In the genomic region with DNA sequence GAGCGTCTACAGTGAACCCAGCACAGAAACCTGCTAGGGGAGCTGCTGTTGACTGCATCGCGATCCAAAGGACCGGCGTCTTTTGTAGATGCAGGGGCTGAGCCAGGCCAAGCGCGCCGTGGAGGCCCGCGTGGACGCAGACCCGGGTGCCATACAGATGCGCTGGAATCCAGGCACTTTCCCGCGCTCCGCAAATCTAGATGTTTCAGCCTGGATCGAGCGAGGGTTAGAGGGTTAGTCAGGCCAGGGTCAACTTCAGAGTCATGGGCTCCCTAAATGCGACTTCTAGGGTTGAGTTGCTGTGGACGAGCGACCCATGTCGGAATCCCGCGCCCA, we compare ENCODE assay signal across 11 cellular contexts. TPM values are rescaled to one million over a fixed set of nuclear protein-coding genes. Genes with fewer than 3 reads are reported as not detected.
DNase-seq lines count a peak whose midpoint lies in the region; ATAC-seq and TF ChIP-seq lines count a peak whose summit lies in the region.
"Had no signal": no experiment of that assay in that cellular context is flagged by ENCODE, and none has a peak within 500 bp of the region (broad histone marks: within the 10 kb centered on the region; RNA-seq: fewer than 3 reads in every experiment).

No MANE protein-coding gene starts in this region.

- H3K9ac ChIP-seq in HUES64 (ENCODE audit: low read depth, low read length) (no peak overlapping the region), neuronal stem cell (ENCODE audit: low read depth, low read length, poor library complexity) (peak overlapping the region; percentile 65)

- H3K27me3 ChIP-seq in A673 (replicated peaks; ENCODE audit: insufficient read depth, low read depth, low read length, poor library complexity) (peaks cover 6% of the 10 kb centered on the region), HUES64 (ENCODE audit: insufficient read depth, low read length) (peaks cover 27% of the 10 kb centered on the region), neuronal stem cell (ENCODE audit: control insufficient read depth in 3 of 3, insufficient read depth in 3 of 3, low read depth in 1 of 3, low read length in 3 of 3) (peaks cover 6 to 42% (median 38%) of the 10 kb centered on the region in 3 experiments), WERI-Rb-1 (ENCODE audit: insufficient read depth, low read depth, severe bottlenecking) (no peaks in the 10 kb centered on the region)
- H3K27me3 ChIP-seq in effector memory CD4-positive, alpha-beta T cell (replicated peaks; ENCODE audit: control insufficient read depth, insufficient read depth, low read length, poor library complexity, severe bottlenecking): no peaks in the 10 kb centered on the region

- H3K9me3 ChIP-seq in A673 (ENCODE audit: low read depth, low read length, poor library complexity, severe bottlenecking) (no peaks in the 10 kb centered on the region), HUES64 (ENCODE audit: insufficient read depth, low read depth, low read length) (no peaks in the 10 kb centered on the region), neuronal stem cell (replicated peaks in 1 of 2; ENCODE audit: control insufficient read depth in 2 of 2, insufficient read depth in 1 of 2, low read depth in 1 of 2, low read length in 2 of 2) (no peaks in the 10 kb centered on the region), WERI-Rb-1 (ENCODE audit: severe bottlenecking) (no peaks in the 10 kb centered on the region)
- H3K9me3 ChIP-seq in effector memory CD4-positive, alpha-beta T cell (ENCODE audit: control insufficient read depth, low read length): no peaks in the 10 kb centered on the region

- intact Hi-C loops in A673 (cut with micrococcal nuclease; ENCODE audit: unreplicated experiment): no loop called here

- H3K4me2 ChIP-seq in neuronal stem cell (ENCODE audit: insufficient read depth, low read length, poor library complexity, severe bottlenecking): peak overlapping the region; percentile 97

- POLR2A ChIA-PET in A673 (lab: Charles Lee; ENCODE audit: low non-redundant PET) (no interaction called here), RWPE1 (lab: Yijun Ruan, JAX; ENCODE audit: low non-redundant PET) (no interaction called here), HEK293T (lab: Yijun Ruan, JAX) (no interaction called here)

- CTCF ChIA-PET in A673 (lab: Charles Lee) (no interaction called here), RWPE1 (lab: Yijun Ruan, JAX) (interaction anchor here (0.5 to 1.9 kb wide), 4 partner anchors 10 to 74 kb away, joined by 3 to 7 read pairs (median 4); no protein-coding TSS in a partner anchor), HEK293T (lab: Yijun Ruan, JAX) (interaction anchor here (0.6 to 3.8 kb wide), 2 partner anchors 12 to 1568 kb away, joined by 3 to 17 read pairs; no protein-coding TSS in a partner anchor)

- H2AK5ac ChIP-seq in neuronal stem cell (ENCODE audit: low read depth, low read length): peak overlapping the region; percentile 48

- no peak overlapping the region for H3K14ac ChIP-seq in neuronal stem cell (ENCODE audit: low read length)

- no peak overlapping the region for H2BK5ac ChIP-seq in neuronal stem cell (ENCODE audit: low read length)

- no peak overlapping the region for H4K91ac ChIP-seq in neuronal stem cell (ENCODE audit: low read depth, low read length, poor library complexity)

- DNase-seq in A673 (ENCODE audit: low spot score) (no peak), neuronal stem cell (ENCODE audit: low spot score) (no peak), RWPE1 (ENCODE audit: low spot score) (no peak), WERI-Rb-1 (no peak), HEK293T (ENCODE audit: extremely low spot score) (no peak)
- no peak for DNase-seq in effector memory CD4-positive, alpha-beta T cell
- DNase-seq: DMS 273 treated with DMSO at 0.1 percent for 48 hours; NCI-H1436 treated with DMSO at 0.1 percent for 48 hours; stimulated activated CD4-positive, alpha-beta T cell treated with anti-CD3 and anti-CD28 coated beads, Interleukin-2, amount 100 ng/mL, for 48 hours had no signal

- H3K4me1 ChIP-seq in A673 (ENCODE audit: insufficient read depth, low read length, poor library complexity, severe bottlenecking) (peaks cover 18% of the 10 kb centered on the region), HUES64 (ENCODE audit: insufficient read depth, low read length) (peaks cover 12% of the 10 kb centered on the region), neuronal stem cell (ENCODE audit: control insufficient read depth in 2 of 2, insufficient read depth in 1 of 2, low read depth in 1 of 2, low read length in 2 of 2) (peaks cover 14 to 15% of the 10 kb centered on the region in 2 donors)
- H3K4me1 ChIP-seq in effector memory CD4-positive, alpha-beta T cell (ENCODE audit: control insufficient read depth, insufficient read depth, low read length, poor library complexity, severe bottlenecking): peaks cover 48% of the 10 kb centered on the region

- peak overlapping the region; percentile 93 for H3K18ac ChIP-seq in neuronal stem cell (ENCODE audit: low read length)

- TF ChIP-seq CTCF in A673 (conservative IDR thresholded peaks at IDR 0.05; ENCODE audit: low read depth, low read length): no peak
- TF ChIP-seq CTCF in RWPE1 (conservative IDR thresholded peaks at IDR 0.05; ENCODE audit: low read depth): no peak
- TF ChIP-seq CTCF in WERI-Rb-1 (IDR thresholded peaks at IDR 0.05; ENCODE audit: low read depth, low read length): no peak

- no peak overlapping the region for H4K8ac ChIP-seq in neuronal stem cell (ENCODE audit: low read depth, low read length)

- H3K4me3 ChIP-seq in A673 (ENCODE audit: low read depth, low read length, poor library complexity, severe bottlenecking) (peak overlapping the region; percentile 52), HUES64 (ENCODE audit: low read length) (peak overlapping the region; percentile 75), neuronal stem cell (ENCODE audit: low read length in 2 of 2) (peak overlapping the region; percentile 53 to 84), WERI-Rb-1 (ENCODE audit: low read depth, low read length) (no peak overlapping the region)
- peak overlapping the region; percentile 64 for H3K4me3 ChIP-seq in effector memory CD4-positive, alpha-beta T cell (ENCODE audit: insufficient read depth, low read depth, low read length, poor library complexity, severe bottlenecking)

- peak overlapping the region; percentile 30 for H2BK15ac ChIP-seq in neuronal stem cell (ENCODE audit: low read length)

- H2AFZ ChIP-seq in neuronal stem cell (ENCODE audit: low read length): peak overlapping the region; percentile 94

- no peak overlapping the region for H3K23ac ChIP-seq in neuronal stem cell (ENCODE audit: low read depth, low read length, poor library complexity)

- H2BK120ac ChIP-seq in neuronal stem cell (ENCODE audit: low read depth, low read length): no peak overlapping the region

- no peaks in the 10 kb centered on the region for H3K36me3 ChIP-seq in A673 (ENCODE audit: insufficient read depth, low read length, poor library complexity, severe bottlenecking)
- peaks cover 9% of the 10 kb centered on the region; the same call in 1 of the 2 replicates for H3K36me3 ChIP-seq in HUES64 (ENCODE audit: insufficient read depth, low read length)
- peaks cover 29% of the 10 kb centered on the region for H3K36me3 ChIP-seq in effector memory CD4-positive, alpha-beta T cell (ENCODE audit: control insufficient read depth, insufficient read depth, low read length)
- no peaks in the 10 kb centered on the region for H3K36me3 ChIP-seq in neuronal stem cell (replicated peaks in 1 of 2; ENCODE audit: control insufficient read depth in 2 of 2, insufficient read depth in 2 of 2, low read length in 2 of 2)
- peaks cover 16% of the 10 kb centered on the region; the same call in 1 of the 2 replicates for H3K36me3 ChIP-seq in WERI-Rb-1

- no peak overlapping the region for H2BK12ac ChIP-seq in neuronal stem cell (ENCODE audit: low read length)

- no peak for ATAC-seq in GM19035 (IDR thresholded peaks at IDR 0.05; ENCODE audit: unreplicated experiment)

- WGBS in HUES64: 90% methylated on average over 24 of the region's 24 CpGs
- no CpG with 5 or more reads among the region's 24 CpGs for WGBS in neuronal stem cell (ENCODE audit: extremely low coverage in 2 of 2, insufficient read length in 2 of 2, insufficient replicate concordance in 1 of 2), 2 donors

- H3K4ac ChIP-seq in neuronal stem cell (ENCODE audit: low read length): no peak overlapping the region

- no TSS peak for BruUV-seq in A673 (replicated peaks; lab: Mats Ljungman, UMichigan)

- no peaks in the 10 kb centered on the region for H3K79me1 ChIP-seq in neuronal stem cell (ENCODE audit: low read depth, low read length)

- H3K27ac ChIP-seq in A673 (ENCODE audit: low read depth, low read length, poor library complexity, severe bottlenecking): no peak overlapping the region
- no peak overlapping the region for H3K27ac ChIP-seq in HUES64 (ENCODE audit: low read depth, low read length)
- H3K27ac ChIP-seq in effector memory CD4-positive, alpha-beta T cell (ENCODE audit: insufficient read depth, low read length, poor library complexity, severe bottlenecking): peak overlapping the region; percentile 80
- H3K27ac ChIP-seq in neuronal stem cell (replicated peaks; ENCODE audit: low read length): no peak overlapping the region
- no peak overlapping the region for H3K27ac ChIP-seq in RWPE1
- H3K27ac ChIP-seq in WERI-Rb-1: no peak overlapping the region

TF ChIP-seq in HEK293T, 16 proteins besides CTCF, POLR2A, EP300 and RAD21:
- TF ChIP-seq FOXA1 (IDR thresholded peaks at IDR 0.05): no peak
- no peak for TF ChIP-seq ZNF384 (IDR thresholded peaks at IDR 0.05)
- TF ChIP-seq TARDBP (IDR thresholded peaks at IDR 0.05): no peak
- TF ChIP-seq BHLHE40 (IDR thresholded peaks at IDR 0.05; ENCODE audit: borderline replicate concordance): no peak
- no peak for TF ChIP-seq FOXM1 (IDR thresholded peaks at IDR 0.05; ENCODE audit: borderline replicate concordance)
- no peak for TF ChIP-seq NFRKB (IDR thresholded peaks at IDR 0.05)
- TF ChIP-seq FOXK2 (IDR thresholded peaks at IDR 0.05): no peak
- TF ChIP-seq CTBP1 (IDR thresholded peaks at IDR 0.05; ENCODE audit: borderline replicate concordance): no peak
- no peak for TF ChIP-seq L3MBTL2 (conservative IDR thresholded peaks at IDR 0.05)
- TF ChIP-seq ARNT (IDR thresholded peaks at IDR 0.05): no peak
- no peak for TF ChIP-seq SP1 (IDR thresholded peaks at IDR 0.05)
- no peak for TF ChIP-seq HDGF (IDR thresholded peaks at IDR 0.05; ENCODE audit: borderline replicate concordance)
- TF ChIP-seq, protein P1, sequence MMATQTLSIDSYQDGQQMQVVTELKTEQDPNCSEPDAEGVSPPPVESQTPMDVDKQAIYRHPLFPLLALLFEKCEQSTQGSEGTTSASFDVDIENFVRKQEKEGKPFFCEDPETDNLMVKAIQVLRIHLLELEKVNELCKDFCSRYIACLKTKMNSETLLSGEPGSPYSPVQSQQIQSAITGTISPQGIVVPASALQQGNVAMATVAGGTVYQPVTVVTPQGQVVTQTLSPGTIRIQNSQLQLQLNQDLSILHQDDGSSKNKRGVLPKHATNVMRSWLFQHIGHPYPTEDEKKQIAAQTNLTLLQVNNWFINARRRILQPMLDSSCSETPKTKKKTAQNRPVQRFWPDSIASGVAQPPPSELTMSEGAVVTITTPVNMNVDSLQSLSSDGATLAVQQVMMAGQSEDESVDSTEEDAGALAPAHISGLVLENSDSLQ (IDR thresholded peaks at IDR 0.05): no peak

RNA-seq across cellular contexts. Expression of a gene that starts 0.9 kb away (rescaled TPM):
- 2.4 and 3.3 TPM in 2 replicates for total RNA-seq in A673 (2021)
- 10.2 TPM for polyA plus RNA-seq in HUES64 (2013, experiment 1 of 2)
- polyA plus RNA-seq in HUES64 (2013, experiment 2 of 2): 10.4 TPM
- 4.1 TPM for polyA plus RNA-seq in neuronal stem cell (2013, experiment 1 of 2)
- 4.2 TPM for polyA plus RNA-seq in neuronal stem cell (2013, experiment 2 of 2)
